Comparison of ENCODE assay signal across 8 cellular contexts in genomic region chr9:127835930-127836586, GRCh38. TPM values are rescaled to one million over a fixed set of nuclear protein-coding genes. Genes with fewer than 3 reads are reported as not detected.
A peak's percentile ranks its signal among the peaks of the same experiment; 100 is the strongest.
DNase-seq lines count a peak whose midpoint lies in the region; ATAC-seq and TF ChIP-seq lines count a peak whose summit lies in the region.

No MANE protein-coding gene starts in this region.

- H3K9me3 Mint-ChIP-seq in activated T-helper 2 cell treated with anti-CD3 and anti-CD28 coated beads, Interferon-gamma antibody, Interleukin-2, Interleukin-4, amounts not matched to agents 10 μg/mL and 5 μg/mL and 100 μg/mL, durations not matched to agents 14 hours and 24 hours and 36 hours = no peaks in the 10 kb centered on the region

- H4K20me1 ChIP-seq in BLaER1 treated with 17β-estradiol and CSF1 and Interleukin-3, amounts not matched to agents 10 nM and 100 nM = peaks cover 0 to 68% (median 29%) of the 10 kb centered on the region in 11 experiments; a peak in 14 of 22 replicates

- intact Hi-C loops in posterior vena cava (cut with DNase I) = loop anchor here in 1 of 2 donors (2.0 kb wide), 1 partner anchor 19 kb away; the partner anchor contains the start of gene ENG
- intact Hi-C loops in activated T-helper 2 cell treated with anti-CD3 and anti-CD28 coated beads, Interferon-gamma antibody, Interleukin-2, Interleukin-4, amounts not matched to agents 10 μg/mL and 5 μg/mL and 100 μg/mL, durations not matched to agents 14 hours and 24 hours and 36 hours (cut with micrococcal nuclease) = no loop called here

- peaks cover 2% of the 10 kb centered on the region for H3K36me3 Mint-ChIP-seq in activated T-helper 2 cell treated with anti-CD3 and anti-CD28 coated beads, Interferon-gamma antibody, Interleukin-2, Interleukin-4, amounts not matched to agents 10 μg/mL and 5 μg/mL and 100 μg/mL, durations not matched to agents 14 hours and 24 hours and 36 hours (ENCODE audit: low read depth)

- no peak for ATAC-seq in HG02678 (IDR thresholded peaks at IDR 0.05; ENCODE audit: unreplicated experiment)

- no peaks in the 10 kb centered on the region for H3K9me3 ChIP-seq in BLaER1 treated with 17β-estradiol and CSF1 and Interleukin-3, amounts not matched to agents 10 nM and 100 nM (replicated peaks in 1 of 11)

- no peak overlapping the region for H3K27ac Mint-ChIP-seq in activated T-helper 2 cell treated with anti-CD3 and anti-CD28 coated beads, Interferon-gamma antibody, Interleukin-2, Interleukin-4, amounts not matched to agents 10 μg/mL and 5 μg/mL and 100 μg/mL, durations not matched to agents 14 hours and 24 hours and 36 hours

- no peak overlapping the region for H3K4me3 Mint-ChIP-seq in activated T-helper 2 cell treated with anti-CD3 and anti-CD28 coated beads, Interferon-gamma antibody, Interleukin-2, Interleukin-4, amounts not matched to agents 10 μg/mL and 5 μg/mL and 100 μg/mL, durations not matched to agents 14 hours and 24 hours and 36 hours (ENCODE audit: low read depth)

- no peaks in the 10 kb centered on the region for H3K27me3 Mint-ChIP-seq in activated T-helper 2 cell treated with anti-CD3 and anti-CD28 coated beads, Interferon-gamma antibody, Interleukin-2, Interleukin-4, amounts not matched to agents 10 μg/mL and 5 μg/mL and 100 μg/mL, durations not matched to agents 14 hours and 24 hours and 36 hours (ENCODE audit: low read depth)

- H3K9ac ChIP-seq in BLaER1 treated with 17β-estradiol and CSF1 and Interleukin-3, amounts not matched to agents 10 nM and 100 nM = peak overlapping the region; percentile 2 to 85 (median 60); a peak in 21 of 22 replicates

- peak overlapping the region; percentile 57 to 97 (median 75) for H3K27ac ChIP-seq in BLaER1 treated with 17β-estradiol and CSF1 and Interleukin-3, amounts not matched to agents 10 nM and 100 nM

- H3K27me3 ChIP-seq in BLaER1 treated with 17β-estradiol and CSF1 and Interleukin-3, amounts not matched to agents 10 nM and 100 nM = no peaks in the 10 kb centered on the region

- peak overlapping the region; percentile 76 to 95 (median 87) for H3K4me2 ChIP-seq in BLaER1 treated with 17β-estradiol and CSF1 and Interleukin-3, amounts not matched to agents 10 nM and 100 nM

- peaks cover 3% of the 10 kb centered on the region for H3K4me1 Mint-ChIP-seq in activated T-helper 2 cell treated with anti-CD3 and anti-CD28 coated beads, Interferon-gamma antibody, Interleukin-2, Interleukin-4, amounts not matched to agents 10 μg/mL and 5 μg/mL and 100 μg/mL, durations not matched to agents 14 hours and 24 hours and 36 hours (ENCODE audit: low read depth)

- peaks cover 90 to 100% (median 96%) of the 10 kb centered on the region in 10 experiments for H3K4me1 ChIP-seq in BLaER1 treated with 17β-estradiol and CSF1 and Interleukin-3, amounts not matched to agents 10 nM and 100 nM

- TF ChIP-seq CTCF in fibroblast of mammary gland (conservative IDR thresholded peaks at IDR 0.05; ENCODE audit: control insufficient read depth, insufficient read depth, low read depth, low read length) = no peak

- peak overlapping the region in 6 of 10 experiments; percentile 6 to 36 (median 24); a peak in 6 of 20 replicates for H3K4me3 ChIP-seq in BLaER1 treated with 17β-estradiol and CSF1 and Interleukin-3, amounts not matched to agents 10 nM and 100 nM
- H3K4me3 ChIP-seq in fibroblast of mammary gland (ENCODE audit: control insufficient read depth, low read depth, low read length) = no peak overlapping the region

- peaks cover 13 to 57% (median 36%) of the 10 kb centered on the region in 11 experiments for H3K36me3 ChIP-seq in BLaER1 treated with 17β-estradiol and CSF1 and Interleukin-3, amounts not matched to agents 10 nM and 100 nM

- DNase-seq in RPMI8226 (peak; percentile 33), fibroblast of mammary gland (ENCODE audit: low read depth) (peak; percentile 53), posterior vena cava (ENCODE audit: low spot score) (peak; percentile 91), A172 (ENCODE audit: low spot score) (no peak), hippocampal formation (lab: John Stamatoyannopoulos, UW) (no peak)
- DNase-seq in activated T-helper 2 cell treated with anti-CD3 and anti-CD28 coated beads, Interferon-gamma antibody, Interleukin-2, Interleukin-4, amounts not matched to agents 10 μg/mL and 5 μg/mL and 100 μg/mL, durations not matched to agents 14 hours and 24 hours and 36 hours (ENCODE audit: low spot score) = no peak

RNA-seq across cellular contexts. Expression of gene ENG, which starts 18.4 kb away (rescaled TPM):
- 100 to 1,000 TPM; 189 to 217 TPM for total RNA-seq in posterior vena cava
- total RNA-seq in activated T-helper 2 cell treated with anti-CD3 and anti-CD28 coated beads, Interferon-gamma antibody, Interleukin-2, Interleukin-4, amounts not matched to agents 10 μg/mL and 5 μg/mL and 100 μg/mL, durations not matched to agents 14 hours and 24 hours and 36 hours = 27.5 and 28.1 TPM in 2 replicates
- total RNA-seq in A172 (2014; rRNA removed; shearing (Covaris generic)) = 35.4 and 49.5 TPM in 2 replicates

RNA-seq across cellular contexts. Expression of gene FPGS, which starts 33.4 kb away (rescaled TPM):
- 10 to 100 TPM; 35.5 to 55.1 TPM for total RNA-seq in posterior vena cava
- 116 and 137 TPM in 2 replicates for total RNA-seq in activated T-helper 2 cell treated with anti-CD3 and anti-CD28 coated beads, Interferon-gamma antibody, Interleukin-2, Interleukin-4, amounts not matched to agents 10 μg/mL and 5 μg/mL and 100 μg/mL, durations not matched to agents 14 hours and 24 hours and 36 hours
- 146 and 147 TPM in 2 replicates for total RNA-seq in A172 (2014; rRNA removed; shearing (Covaris generic))

RNA-seq across cellular contexts. Expression of gene AK1, which starts 41.4 kb away (rescaled TPM):
- 10 to 100 TPM; 65.7 to 67.0 TPM for total RNA-seq in posterior vena cava
- total RNA-seq in activated T-helper 2 cell treated with anti-CD3 and anti-CD28 coated beads, Interferon-gamma antibody, Interleukin-2, Interleukin-4, amounts not matched to agents 10 μg/mL and 5 μg/mL and 100 μg/mL, durations not matched to agents 14 hours and 24 hours and 36 hours = 19.6 and 21.0 TPM in 2 replicates
- 151 and 173 TPM in 2 replicates for total RNA-seq in A172 (2014; rRNA removed; shearing (Covaris generic))

RNA-seq across cellular contexts. Expression of gene CDK9, which starts 50.2 kb away (rescaled TPM):
- 10 to 100 TPM; 56.5 to 71.0 TPM for total RNA-seq in posterior vena cava
- total RNA-seq in activated T-helper 2 cell treated with anti-CD3 and anti-CD28 coated beads, Interferon-gamma antibody, Interleukin-2, Interleukin-4, amounts not matched to agents 10 μg/mL and 5 μg/mL and 100 μg/mL, durations not matched to agents 14 hours and 24 hours and 36 hours = 98.1 and 99.8 TPM in 2 replicates
- total RNA-seq in A172 (2014; rRNA removed; shearing (Covaris generic)) = 36.9 and 61.3 TPM in 2 replicates

RNA-seq across cellular contexts. Expression of gene SH2D3C, which starts 57.6 kb away (rescaled TPM):
- 10 to 100 TPM; 13.7 to 18.9 TPM for total RNA-seq in posterior vena cava
- total RNA-seq in activated T-helper 2 cell treated with anti-CD3 and anti-CD28 coated beads, Interferon-gamma antibody, Interleukin-2, Interleukin-4, amounts not matched to agents 10 μg/mL and 5 μg/mL and 100 μg/mL, durations not matched to agents 14 hours and 24 hours and 36 hours = 23.6 and 25.1 TPM in 2 replicates
- total RNA-seq in A172 (2014; rRNA removed; shearing (Covaris generic)) = 1.7 and 2.1 TPM in 2 replicates

Comparison
In these comparisons a context has a peak if more than half of its experiments do, and no peak if none do; other contexts are left out.
1. DNase-seq: peak in RPMI8226 (single experiment), fibroblast of mammary gland (single experiment) and posterior vena cava (single experiment); none in activated T-helper 2 cell treated with anti-CD3 and anti-CD28 coated beads, Interferon-gamma antibody, Interleukin-2, Interleukin-4, amounts not matched to agents 10 μg/mL and 5 μg/mL and 100 μg/mL, durations not matched to agents 14 hours and 24 hours and 36 hours (single experiment), A172 (single experiment) and hippocampal formation (0 of 2).